In the genomic region with DNA sequence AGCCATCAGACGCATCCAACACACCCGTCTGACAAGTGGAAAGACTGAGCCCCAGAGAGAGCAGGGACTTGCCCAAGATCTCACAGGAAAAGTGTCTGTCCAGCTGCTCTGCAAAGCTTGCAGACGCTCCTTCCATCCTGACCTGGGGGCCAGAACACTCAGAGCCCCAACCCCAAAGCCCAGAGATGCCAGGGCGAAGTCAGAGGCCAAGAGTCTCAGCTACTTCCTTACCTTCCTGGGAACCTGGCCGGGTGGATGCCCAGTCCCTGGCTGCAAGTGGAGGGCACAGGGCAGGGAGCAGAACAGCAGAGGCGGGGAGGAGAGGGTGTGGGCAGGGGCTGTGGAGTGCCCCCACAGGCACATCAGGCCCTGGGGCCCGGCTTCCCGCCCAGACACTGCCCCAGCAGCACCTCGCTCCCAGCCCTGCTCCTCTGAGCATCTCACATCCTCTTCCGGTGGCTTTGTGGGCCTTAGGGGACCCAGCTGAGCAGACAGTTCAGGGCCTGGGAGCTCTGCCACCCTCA, we compare ENCODE assay signal across 10 cellular contexts. TPM values are rescaled to one million over a fixed set of nuclear protein-coding genes. Genes with fewer than 3 reads are reported as not detected.
DNase-seq lines count a peak whose midpoint lies in the region; ATAC-seq and TF ChIP-seq lines count a peak whose summit lies in the region.
"Had no signal": no experiment of that assay in that cellular context is flagged by ENCODE, and none has a peak within 500 bp of the region (broad histone marks: within the 10 kb centered on the region; RNA-seq: fewer than 3 reads in every experiment).

No MANE protein-coding gene starts in this region.

- peaks cover 36% of the 10 kb centered on the region for H3K79me2 ChIP-seq in PC-9 (ENCODE audit: low read depth)

- H3K4me3 Mint-ChIP-seq in effector memory CD8-positive, alpha-beta T cell, result peak overlapping the region; percentile 92 to 98

- intact Hi-C loops in PC-9 (cut with micrococcal nuclease; ENCODE audit: unreplicated experiment), result no loop called here

- TF ChIP-seq POLR2A in tibial nerve (IDR thresholded peaks at IDR 0.05), result no peak

- H3K4me3 ChIP-seq in tibial nerve (no peak overlapping the region), PC-9 (no peak overlapping the region)

- H3K4me2 ChIP-seq in PC-9, result no peak overlapping the region

- BruUV-seq in PC-9 (replicated peaks; lab: Mats Ljungman, UMichigan), result no TSS peak

- WGBS in tibial nerve, 2 donors, result 88 to 90% methylated on average over 7 to 10 of the region's 10 CpGs

- TF ChIP-seq CTCF in tibial nerve (IDR thresholded peaks at IDR 0.05) (no peak), PC-9 (conservative IDR thresholded peaks at IDR 0.05) (no peak)

- no peaks in the 10 kb centered on the region for H3K36me3 ChIP-seq in tibial nerve
- H3K36me3 ChIP-seq in PC-9 (ENCODE audit: low read depth), result no peaks in the 10 kb centered on the region

- H3F3A ChIP-seq in PC-9 (ENCODE audit: insufficient read depth, low read depth), result peaks cover 26% of the 10 kb centered on the region

- POLR2A ChIA-PET in PC-9 (lab: Charles Lee; ENCODE audit: unreplicated experiment), result no interaction called here

- peaks cover 7% of the 10 kb centered on the region; the same call in 1 of the 2 replicates for H4K20me1 ChIP-seq in PC-9 (ENCODE audit: insufficient read depth)

- peak overlapping the region; percentile 99 to 100 for H3K27ac Mint-ChIP-seq in effector memory CD8-positive, alpha-beta T cell

- CTCF ChIA-PET in PC-9 (lab: Charles Lee), result no interaction called here

- peaks cover 100% of the 10 kb centered on the region for H3K36me3 Mint-ChIP-seq in effector memory CD8-positive, alpha-beta T cell (ENCODE audit: insufficient read depth)

- peak; percentile 63 for DNase-seq in activated T-cell treated with anti-CD3 and anti-CD28 coated beads, Interleukin-2, amount 50 U/mL, for 1 hour
- no peak for DNase-seq in activated T-cell treated with anti-CD3 and anti-CD28 coated beads for 4 hours
- DNase-seq in activated CD4-positive, alpha-beta T cell treated with anti-CD3 and anti-CD28 coated beads for 4 hours, result peak; percentile 31 to 58
- peak; percentile 74 to 75 (median 74) for DNase-seq in effector memory CD8-positive, alpha-beta T cell
- DNase-seq in tibial nerve (ENCODE audit: low spot score in 2 of 2), result no peak
- no peak for DNase-seq in PC-9
- no peak for DNase-seq in COR-L47 (lab: John Stamatoyannopoulos, UW)
- DNase-seq: IMR-90, Right ventricle myocardium superior had no signal

- no peak for TF ChIP-seq EP300 in tibial nerve (IDR thresholded peaks at IDR 0.05)

- H3K27ac ChIP-seq in tibial nerve, result peak overlapping the region in 3 of 4 donors; percentile 85 to 96 (median 95)
- H3K27ac ChIP-seq in PC-9, result no peak overlapping the region

- peak; percentile 34 for ATAC-seq in effector memory CD8-positive, alpha-beta T cell (replicated peaks)
- no peak for ATAC-seq in GM18909 (IDR thresholded peaks at IDR 0.05; ENCODE audit: poor library complexity, unreplicated experiment)

- H2AFZ ChIP-seq in PC-9, result no peak overlapping the region

- no peaks in the 10 kb centered on the region for H3K9me2 ChIP-seq in PC-9 (ENCODE audit: insufficient read depth)

- no peaks in the 10 kb centered on the region for H3K9me3 ChIP-seq in tibial nerve
- H3K9me3 ChIP-seq in PC-9 (ENCODE audit: insufficient read depth, low read depth), result no peaks in the 10 kb centered on the region

- H3K4me1 ChIP-seq in tibial nerve (peaks cover 0 to 71% (median 62%) of the 10 kb centered on the region in 4 donors), PC-9 (replicated peaks; ENCODE audit: insufficient read depth) (peaks cover 59% of the 10 kb centered on the region)

- no peaks in the 10 kb centered on the region for H3K27me3 Mint-ChIP-seq in effector memory CD8-positive, alpha-beta T cell

- no peaks in the 10 kb centered on the region for H3K27me3 ChIP-seq in tibial nerve
- no peaks in the 10 kb centered on the region for H3K27me3 ChIP-seq in PC-9 (ENCODE audit: insufficient read depth, low read depth)

- H3K4me1 Mint-ChIP-seq in effector memory CD8-positive, alpha-beta T cell (ENCODE audit: low read depth in 2 of 2), result peaks cover 76 to 85% of the 10 kb centered on the region in 2 donors

- no peaks in the 10 kb centered on the region for H3K9me3 Mint-ChIP-seq in effector memory CD8-positive, alpha-beta T cell

RNA-seq across cellular contexts. Expression of gene RALGDS, which starts 9.7 kb away (rescaled TPM):
- total RNA-seq in tibial nerve, result 10 to 100 TPM; 34.5 to 60.0 (median 48.7) TPM
- 24.8 and 30.0 TPM in 2 replicates for total RNA-seq in PC-9 (2021)

RNA-seq across cellular contexts. Expression of gene GBGT1, which starts 32.9 kb away (rescaled TPM):
- total RNA-seq in tibial nerve (10 to 100 TPM; 15.3 to 63.3 (median 36.8) TPM), PC-9 (2021) (1.2 and 3.0 TPM in 2 replicates)

Comparison
In these comparisons a context has a peak if more than half of its experiments do, and no peak if none do; other contexts are left out.
1. DNase-seq: peak in activated T-cell treated with anti-CD3 and anti-CD28 coated beads, Interleukin-2, amount 50 U/mL, for 1 hour (single experiment), activated CD4-positive, alpha-beta T cell treated with anti-CD3 and anti-CD28 coated beads for 4 hours (2 of 2) and effector memory CD8-positive, alpha-beta T cell (3 of 3); none in activated T-cell treated with anti-CD3 and anti-CD28 coated beads for 4 hours (single experiment), tibial nerve (0 of 2), PC-9 (0 of 2) and COR-L47 (single experiment).